ENCODE assay signal across 8 cellular contexts in genomic region chr3:142888099-142888483, GRCh38. TPM values are rescaled to one million over a fixed set of nuclear protein-coding genes. Genes with fewer than 3 reads are reported as not detected.
A peak's percentile ranks its signal among the peaks of the same experiment; 100 is the strongest.
DNase-seq lines count a peak whose midpoint lies in the region; ATAC-seq and TF ChIP-seq lines count a peak whose summit lies in the region.

No MANE protein-coding gene starts in this region.

- H3K4me3 Mint-ChIP-seq in activated CD4-positive, alpha-beta memory T cell treated with anti-CD3 and anti-CD28 coated beads, Interleukin-2, amount 10 ng/mL, durations not matched to agents 7 days and 5 days = peak overlapping the region; percentile 24

- no peaks in the 10 kb centered on the region for H3K36me3 Mint-ChIP-seq in activated CD4-positive, alpha-beta memory T cell treated with anti-CD3 and anti-CD28 coated beads, Interleukin-2, amount 10 ng/mL, durations not matched to agents 7 days and 5 days (ENCODE audit: low read depth)

- no peak for TF ChIP-seq CTCF in GM12864 (IDR thresholded peaks at IDR 0.05; ENCODE audit: low read depth, low read length, missing control alignments)

- H3K4me1 ChIP-seq in rectal smooth muscle tissue (ENCODE audit: control insufficient read depth, insufficient read depth, low read length) = no peaks in the 10 kb centered on the region

- H3K36me3 ChIP-seq in rectal smooth muscle tissue (ENCODE audit: control insufficient read depth, insufficient read depth, low read length) = no peaks in the 10 kb centered on the region

- POLR2A ChIA-PET in activated CD4-positive, alpha-beta memory T cell treated with anti-CD3 and anti-CD28 coated beads, Interleukin-2, amount 10 ng/mL, durations not matched to agents 7 days and 5 days (lab: Charles Lee) = no interaction called here

- H3K27me3 Mint-ChIP-seq in activated CD4-positive, alpha-beta memory T cell treated with anti-CD3 and anti-CD28 coated beads, Interleukin-2, amount 10 ng/mL, durations not matched to agents 7 days and 5 days = peaks cover 64% of the 10 kb centered on the region

- H3K9me3 Mint-ChIP-seq in activated CD4-positive, alpha-beta memory T cell treated with anti-CD3 and anti-CD28 coated beads, Interleukin-2, amount 10 ng/mL, durations not matched to agents 7 days and 5 days = no peaks in the 10 kb centered on the region

- peak overlapping the region; percentile 42; the same call in 1 of the 2 replicates for H3K4me3 ChIP-seq in GM12864 (ENCODE audit: low read depth, low read length)
- H3K4me3 ChIP-seq in rectal smooth muscle tissue (ENCODE audit: low read length) = peak overlapping the region; percentile 64

- CTCF ChIA-PET in activated CD4-positive, alpha-beta memory T cell treated with anti-CD3 and anti-CD28 coated beads, Interleukin-2, amount 10 ng/mL, durations not matched to agents 7 days and 5 days (lab: Charles Lee) = no interaction called here

- intact Hi-C loops in left cardiac atrium (cut with DNase I) = no loop called here

- no peak overlapping the region for H3K27ac Mint-ChIP-seq in activated CD4-positive, alpha-beta memory T cell treated with anti-CD3 and anti-CD28 coated beads, Interleukin-2, amount 10 ng/mL, durations not matched to agents 7 days and 5 days

- DNase-seq in GM12864 (ENCODE audit: low read depth) = no peak
- peak; percentile 8 for DNase-seq in NCI-H1048 (lab: John Stamatoyannopoulos, UW)
- no peak for DNase-seq in activated CD4-positive, alpha-beta memory T cell treated with anti-CD3 and anti-CD28 coated beads, Interleukin-2, amount 10 ng/mL, durations not matched to agents 7 days and 5 days
- peak; percentile 40 for DNase-seq in left cardiac atrium
- DNase-seq in cortex of kidney (lab: John Stamatoyannopoulos, UW) = no peak
- no peak for DNase-seq in occipital lobe (lab: John Stamatoyannopoulos, UW)

- peaks cover 8% of the 10 kb centered on the region for H3K27me3 ChIP-seq in rectal smooth muscle tissue (ENCODE audit: control insufficient read depth, insufficient read depth, low read length)

- no peak overlapping the region for H3K27ac ChIP-seq in rectal smooth muscle tissue (ENCODE audit: low read depth, low read length)

- peak; percentile 72 to 76 for ATAC-seq in left cardiac atrium
- ATAC-seq in HG03095 (IDR thresholded peaks at IDR 0.05; ENCODE audit: unreplicated experiment) = no peak

- no peak overlapping the region for H3K9ac ChIP-seq in rectal smooth muscle tissue (ENCODE audit: low read length)

- peaks cover 10% of the 10 kb centered on the region for H3K4me1 Mint-ChIP-seq in activated CD4-positive, alpha-beta memory T cell treated with anti-CD3 and anti-CD28 coated beads, Interleukin-2, amount 10 ng/mL, durations not matched to agents 7 days and 5 days

RNA-seq across cellular contexts. Expression of gene PCOLCE2, which starts 0.8 kb away (rescaled TPM):
- under 1 TPM in 1 of 2 experiments, not detected in 1; 0.38 TPM for total RNA-seq in activated CD4-positive, alpha-beta memory T cell treated with anti-CD3 and anti-CD28 coated beads, Interleukin-2, amount 10 ng/mL, durations not matched to agents 7 days and 5 days
- 100 to 1,000 TPM; 126 to 153 TPM for total RNA-seq in left cardiac atrium
- total RNA-seq in occipital lobe = 4.5 TPM

Comparison
In these comparisons a context has a peak if more than half of its experiments do, and no peak if none do; other contexts are left out.
1. DNase-seq: peak in NCI-H1048 (single experiment) and left cardiac atrium (single experiment); none in GM12864 (single experiment), activated CD4-positive, alpha-beta memory T cell treated with anti-CD3 and anti-CD28 coated beads, Interleukin-2, amount 10 ng/mL, durations not matched to agents 7 days and 5 days (single experiment), cortex of kidney (single experiment) and occipital lobe (single experiment).
2. RNA of gene PCOLCE2, which starts 0.8 kb away (total RNA-seq): 126 to 153 TPM in left cardiac atrium; 4.5 TPM in occipital lobe (single experiment) and 0.38 TPM in activated CD4-positive, alpha-beta memory T cell treated with anti-CD3 and anti-CD28 coated beads, Interleukin-2, amount 10 ng/mL, durations not matched to agents 7 days and 5 days; every median in the first group is over 10 times any median in the second.